Comparison of ENCODE assay signal across 21 cellular contexts in genomic region chr1:70778934-70779333, GRCh38.
"Had no signal": no experiment of that assay in that cellular context is flagged by ENCODE, and none has a peak within 500 bp of the region (broad histone marks: within the 10 kb centered on the region; RNA-seq: fewer than 3 reads in every experiment).

No MANE protein-coding gene starts in this region.

- H3K36me3 ChIP-seq: brain microvascular endothelial cell, cardiac muscle cell had no signal

- H3K4me3 ChIP-seq: cardiac muscle cell, SK-N-MC had no signal

- DNase-seq: activated CD4-positive, alpha-beta T cell treated with anti-CD3 and anti-CD28 coated beads for 48 hours; activated CD4-positive, alpha-beta T cell treated with anti-CD3 and anti-CD28 coated beads, Interleukin-2, amount 50 U/mL, for 4 hours; activated CD4-positive, CD25-positive, alpha-beta regulatory T cell treated with anti-CD3 and anti-CD28 coated beads, Interleukin-2, amount 50 U/mL, for 72 hours; activated CD8-positive, alpha-beta memory T cell treated with anti-CD3 and anti-CD28 coated beads, Interleukin-2, amount 50 U/mL, for 48 hours; activated CD8-positive, alpha-beta T cell treated with anti-CD3 and anti-CD28 coated beads, Interleukin-2, amount 10 ng/mL, durations not matched to agents 7 days and 5 days; activated naive CD4-positive, alpha-beta T cell; activated naive CD8-positive, alpha-beta T cell treated with anti-CD3 and anti-CD28 coated beads, Interleukin-2, amount 50 U/mL, for 24 hours; activated T-cell treated with anti-CD3 and anti-CD28 coated beads, Interleukin-2, amount 50 U/mL, for 1 hour; amygdala; brain microvascular endothelial cell; NCI-H1092 treated with DMSO at 0.1 percent for 48 hours; NCI-H1417 treated with DMSO at 0.1 percent for 48 hours; NCI-H1694 treated with DMSO at 0.1 percent for 48 hours; NCI-H2029 treated with DMSO at 0.1 percent for 48 hours; NCI-H510A treated with DMSO at 0.1 percent for 48 hours; NCI-H69; OCI-M1; RPMI8226 had no signal

- H3K9ac ChIP-seq: KMS-11 had no signal

- H3K27me3 ChIP-seq: brain microvascular endothelial cell, cardiac muscle cell had no signal

- H3K27ac ChIP-seq: brain microvascular endothelial cell, cardiac muscle cell, KMS-11, SK-N-MC had no signal

- H3K4me2 ChIP-seq: KMS-11 had no signal
